Comparison of ENCODE assay signal across 8 cellular contexts in the genomic region with DNA sequence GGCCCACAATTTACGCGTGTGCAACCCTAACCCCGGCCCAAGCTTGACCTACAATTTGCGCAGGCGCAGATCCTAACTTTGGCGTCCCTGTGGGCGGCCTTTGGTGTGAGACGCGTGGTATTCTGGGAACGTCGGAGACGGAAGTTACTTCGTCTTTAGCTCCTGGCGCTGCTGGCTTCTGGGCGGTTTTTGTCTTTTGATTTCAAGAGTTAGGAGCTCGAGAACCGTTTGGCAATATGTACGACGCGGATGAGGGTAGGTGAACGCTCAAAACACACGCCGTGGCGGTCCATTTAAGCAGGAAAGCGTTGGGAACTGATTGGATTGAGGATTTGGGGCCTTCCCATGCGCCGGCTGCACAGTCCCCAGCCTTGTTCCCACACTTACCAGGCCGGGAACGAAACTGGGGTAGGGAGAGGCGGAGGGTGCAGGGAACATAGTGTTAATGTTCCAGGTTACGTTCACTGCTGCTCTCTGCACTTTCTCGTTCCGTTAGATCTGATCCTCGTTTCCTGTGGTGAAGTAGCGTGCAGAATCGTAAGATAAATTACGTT. TPM values are rescaled to one million over a fixed set of nuclear protein-coding genes. Genes with fewer than 3 reads are reported as not detected.
DNase-seq lines count a peak whose midpoint lies in the region; ATAC-seq, FAIRE-seq and TF ChIP-seq lines count a peak whose summit lies in the region.

Gene POLR2B, plus strand, starts transcription at position 147 of the 554 bp plus-strand sequence. Its CDS starts 90 bp downstream, at position 237.

- TSS peak; percentile 53 for BruUV-seq in endothelial cell of umbilical vein (replicated peaks; lab: Mats Ljungman, UMichigan)

- CTCF ChIA-PET in endothelial cell of umbilical vein (lab: Charles Lee), result interaction anchor here (1.0 to 2.1 kb wide), 3 partner anchors 10 to 70 kb away, joined by 3 to 6 read pairs (median 5); no protein-coding TSS in a partner anchor

- H2AFZ ChIP-seq in OCI-LY3 (ENCODE audit: low read depth, low read length) (peak within 1 kb of the TSS; percentile 33; the same call in 1 of the 2 replicates), endothelial cell of umbilical vein (ENCODE audit: low read depth, low read length) (peak within 1 kb of the TSS; percentile 19)

- H3K9me3 ChIP-seq in HUES6 (ENCODE audit: control insufficient read depth, insufficient read depth, low read depth, low read length) (no peaks in the 10 kb centered on the region), OCI-LY3 (ENCODE audit: insufficient read depth, low read length) (peaks cover 3% of the 10 kb centered on the region; the same call in 1 of the 2 replicates), endothelial cell of umbilical vein (replicated peaks; ENCODE audit: control insufficient read depth, insufficient read depth, low read length) (no peaks in the 10 kb centered on the region)

- FAIRE-seq in endothelial cell of umbilical vein (lab: Jason Lieb, UNC), result peak; percentile 74

- in situ Hi-C loops in Caki2 (cut with HindIII; ENCODE audit: low pct_unique_long_range_greater_than_20kb, low sequenced_read_pairs), result no loop called here

- H3K4me1 ChIP-seq in HUES6 (ENCODE audit: control insufficient read depth, insufficient read depth, low read length), result no peaks in the 10 kb centered on the region; the same call in 1 of the 2 replicates
- H3K4me1 ChIP-seq in OCI-LY3 (ENCODE audit: low read length), result peaks cover 14% of the 10 kb centered on the region
- peaks cover 37% of the 10 kb centered on the region for H3K4me1 ChIP-seq in endothelial cell of umbilical vein (ENCODE audit: control insufficient read depth, extremely low read depth, insufficient read depth, low read length)

- ATAC-seq in GM21423 (IDR thresholded peaks at IDR 0.05; ENCODE audit: unreplicated experiment), result peak; percentile 51

- peak within 1 kb of the TSS; percentile 78 for H3K27ac ChIP-seq in HUES6 (ENCODE audit: low read depth, low read length)
- H3K27ac ChIP-seq in OCI-LY3 (ENCODE audit: low read length), result peak within 1 kb of the TSS; percentile 94
- peak within 1 kb of the TSS; percentile 100 for H3K27ac ChIP-seq in endothelial cell of umbilical vein (ENCODE audit: insufficient read depth, low read depth, low read length)

- peak within 1 kb of the TSS; percentile 93 for H3K9ac ChIP-seq in HUES6 (ENCODE audit: low read length)
- H3K9ac ChIP-seq in OCI-LY3 (ENCODE audit: low read length), result peak within 1 kb of the TSS; percentile 88
- peak within 1 kb of the TSS; percentile 82 for H3K9ac ChIP-seq in endothelial cell of umbilical vein (replicated peaks; ENCODE audit: extremely low read depth, insufficient read depth, low read length)

- H3K4me3 ChIP-seq in HUES6 (ENCODE audit: low read depth, low read length) (peak within 1 kb of the TSS; percentile 87), OCI-LY3 (ENCODE audit: low read length) (peak within 1 kb of the TSS; percentile 97), endothelial cell of umbilical vein (replicated peaks in 1 of 3; ENCODE audit: insufficient read depth in 1 of 3, low read depth in 1 of 3, low read length in 3 of 3) (peak within 1 kb of the TSS; percentile 14 to 93 (median 88))

- H3K27me3 ChIP-seq in HUES6 (ENCODE audit: control insufficient read depth, insufficient read depth, low read length) (no peaks in the 10 kb centered on the region), OCI-LY3 (ENCODE audit: low read depth, low read length) (no peaks in the 10 kb centered on the region), endothelial cell of umbilical vein (ENCODE audit: control insufficient read depth in 2 of 2, insufficient read depth in 2 of 2, low read length in 2 of 2) (no peaks in the 10 kb centered on the region)

- H3K9me1 ChIP-seq in endothelial cell of umbilical vein (replicated peaks; ENCODE audit: control insufficient read depth, extremely low read depth, insufficient read depth, low read length), result no peaks in the 10 kb centered on the region

- TF ChIP-seq CTCF in OCI-LY3 (IDR thresholded peaks at IDR 0.05; ENCODE audit: low read depth, low read length), result no peak
- no peak for TF ChIP-seq CTCF in endothelial cell of umbilical vein (IDR thresholded peaks at IDR 0.05; ENCODE audit: extremely low read depth in 1 of 2, insufficient read depth in 1 of 2, low read depth in 1 of 2, low read length in 2 of 2)

- DNase-seq in Caki2 (ENCODE audit: low read depth) (peak; percentile 76), endothelial cell of umbilical vein (ENCODE audit: low read depth, low spot score) (peak; percentile 95), middle frontal gyrus (ENCODE audit: extremely low spot score, low spot score) (peak; percentile 93)
- peak; percentile 94 for DNase-seq in activated CD8-positive, alpha-beta memory T cell treated with anti-CD3 and anti-CD28 coated beads, Interleukin-2, amount 50 U/mL, for 48 hours
- peak; percentile 66 to 77 for DNase-seq in stimulated activated CD8-positive, alpha-beta memory T cell treated with anti-CD3 and anti-CD28 coated beads, Interleukin-4, amount 100 ng/mL, for 1 hour (ENCODE audit: low read depth in 2 of 2, low spot score in 1 of 2)

- peak within 1 kb of the TSS; percentile 68 for H3K4me2 ChIP-seq in OCI-LY3 (ENCODE audit: low read length)
- peak within 1 kb of the TSS; percentile 95 for H3K4me2 ChIP-seq in endothelial cell of umbilical vein (ENCODE audit: insufficient read depth, low read length)

- dilution Hi-C loops in endothelial cell of umbilical vein (cut with MboI; ENCODE audit: extremely low pct_ligation_motif_present, low sequenced_read_pairs), result no loop called here

- POLR2A ChIA-PET in endothelial cell of umbilical vein (lab: Charles Lee), result interaction anchor here (1.0 to 1.4 kb wide), 2 partner anchors 17 to 71 kb away, joined by 5 to 6 read pairs; partner anchors contain the start of gene REST

- intact Hi-C loops in endothelial cell of umbilical vein (cut with micrococcal nuclease), result loop anchor here (2.0 kb wide), 1 partner anchor 102 kb away; no protein-coding TSS in a partner anchor

- peak; percentile 91 for TF ChIP-seq POLR2A in endothelial cell of umbilical vein (IDR thresholded peaks at IDR 0.05; ENCODE audit: low read depth, low read length)

- H3K36me3 ChIP-seq in HUES6 (ENCODE audit: control insufficient read depth, insufficient read depth, low read length) (peaks cover 8% of the 10 kb centered on the region), OCI-LY3 (replicated peaks; ENCODE audit: low read depth, low read length) (peaks cover 31% of the 10 kb centered on the region), endothelial cell of umbilical vein (ENCODE audit: control insufficient read depth in 2 of 2, extremely low read depth in 1 of 2, insufficient read depth in 2 of 2, low read length in 2 of 2) (peaks cover 0 to 5% of the 10 kb centered on the region in 2 experiments)

- peaks cover 44% of the 10 kb centered on the region for H4K20me1 ChIP-seq in OCI-LY3 (ENCODE audit: insufficient read depth, low read length)
- H4K20me1 ChIP-seq in endothelial cell of umbilical vein (replicated peaks; ENCODE audit: control insufficient read depth, extremely low read depth, insufficient read depth, low read length), result no peaks in the 10 kb centered on the region

- peaks cover 91% of the 10 kb centered on the region for H3K79me2 ChIP-seq in OCI-LY3 (ENCODE audit: low read length)
- peaks cover 73% of the 10 kb centered on the region for H3K79me2 ChIP-seq in endothelial cell of umbilical vein (ENCODE audit: control insufficient read depth, insufficient read depth, low read length)

TF ChIP-seq in endothelial cell of umbilical vein, 7 proteins besides CTCF, POLR2A, EP300 and RAD21:
- no peak for TF ChIP-seq MYC (IDR thresholded peaks at IDR 0.05; ENCODE audit: low read depth, low read length)
- TF ChIP-seq POLR2AphosphoS5 (IDR thresholded peaks at IDR 0.05; ENCODE audit: insufficient read depth, low read depth, low read length), result peak; percentile 71
- TF ChIP-seq MAX (IDR thresholded peaks at IDR 0.05; ENCODE audit: insufficient read depth, insufficient read length), result no peak
TF ChIP-seq in endothelial cell of umbilical vein: peak in this region for 1.

RNA-seq across cellular contexts. Expression of gene POLR2B, which starts in this region (rescaled TPM):
- 37.4 and 62.0 TPM in 2 replicates for total RNA-seq in Caki2 (2014; rRNA removed; shearing (Covaris generic); ENCODE audit: low replicate concordance)
- total RNA-seq in endothelial cell of umbilical vein, result 140 and 148 TPM in 2 replicates
- polyA plus RNA-seq in endothelial cell of umbilical vein, result 58.1 and 75.5 TPM in 2 replicates
- polyA plus RNA-seq in endothelial cell of umbilical vein (2011; cell fraction: cytosol; rRNA removed), result 66.3 and 76.8 TPM in 2 replicates
- polyA plus RNA-seq in endothelial cell of umbilical vein (2011; cell fraction: nucleus; rRNA removed), result 226 and 273 TPM in 2 replicates
- polyA plus RNA-seq in endothelial cell of umbilical vein (2012), result 97.3 and 135 TPM in 2 replicates
- polyA minus RNA-seq in endothelial cell of umbilical vein, result 150 and 157 TPM in 2 replicates
- polyA minus RNA-seq in endothelial cell of umbilical vein (2011; cell fraction: cytosol; rRNA and poly(A)+ RNA removed), result 23.2 TPM
- 120 and 166 TPM in 2 replicates for polyA minus RNA-seq in endothelial cell of umbilical vein (2011; cell fraction: nucleus; rRNA and poly(A)+ RNA removed)

Comparison
In these comparisons a context has a peak if more than half of its experiments do, and no peak if none do; other contexts are left out.
1. Peak in every context shown above with its lines: DNase-seq, ATAC-seq, H3K4me3 ChIP-seq and H3K27ac ChIP-seq.